Comparison of ENCODE assay signal across 9 cellular contexts in genomic region chr9:129382281-129383004, GRCh38.
DNase-seq lines count a peak whose midpoint lies in the region; TF ChIP-seq lines count a peak whose summit lies in the region.
"Had no signal": no experiment of that assay in that cellular context is flagged by ENCODE, and none has a peak within 500 bp of the region (broad histone marks: within the 10 kb centered on the region; RNA-seq: fewer than 3 reads in every experiment).

No MANE protein-coding gene starts in this region.

- intact Hi-C loops in left ventricle myocardium inferior (cut with micrococcal nuclease), result no loop called here

- DNase-seq in GM10248 (ENCODE audit: extremely low spot score), result peak; percentile 20
- DNase-seq in Peyer's patch, result no peak
- DNase-seq in left ventricle myocardium inferior, result no peak
- no peak for DNase-seq in occipital lobe (lab: John Stamatoyannopoulos, UW)
- DNase-seq in NK-92 treated with Interleukin-12 subunit alpha and Interleukin-12 subunit beta, amount 100 ng/mL, for 24 hours (lab: John Stamatoyannopoulos, UW), result no peak
- no peak for DNase-seq in AML-193 (lab: John Stamatoyannopoulos, UW)
- no peak for DNase-seq in NCI-H1436 treated with DMSO at 0.1 percent for 48 hours (lab: John Stamatoyannopoulos, UW)
- DNase-seq: T-helper 9 cell had no signal

- POLR2A ChIA-PET in GM10248 (lab: Yijun Ruan, JAX), result interaction anchor here (0.6 kb wide), 1 partner anchor 146 kb away, joined by 6 read pairs; no protein-coding TSS in a partner anchor

- peak overlapping the region; percentile 86 to 96 (median 89) for H3K9ac ChIP-seq in skeletal muscle tissue (ENCODE audit: low read depth in 1 of 3, low read length in 3 of 3)

- H3K36me3 ChIP-seq in Peyer's patch (no peaks in the 10 kb centered on the region), left ventricle myocardium inferior (no peaks in the 10 kb centered on the region), skeletal muscle tissue (ENCODE audit: control insufficient read depth in 3 of 3, insufficient read depth in 3 of 3, low read length in 3 of 3) (no peaks in the 10 kb centered on the region)

- TF ChIP-seq POLR2A in Peyer's patch (IDR thresholded peaks at IDR 0.05), result no peak

- CTCF ChIA-PET in GM10248 (lab: Yijun Ruan, JAX), result interaction anchor here (0.8 to 2.3 kb wide), 6 partner anchors 8 to 244 kb away, joined by 3 to 7 read pairs (median 3); no protein-coding TSS in a partner anchor

- no peak for TF ChIP-seq CTCF in GM10248 (IDR thresholded peaks at IDR 0.05; ENCODE audit: control extremely low read depth, extremely low read depth, low read depth, missing control alignments)
- TF ChIP-seq CTCF in Peyer's patch (IDR thresholded peaks at IDR 0.05), result no peak
- TF ChIP-seq CTCF in left ventricle myocardium inferior (IDR thresholded peaks at IDR 0.05; ENCODE audit: borderline replicate concordance), result no peak

- H3K9me3 ChIP-seq in Peyer's patch, result no peaks in the 10 kb centered on the region
- H3K9me3 ChIP-seq in left ventricle myocardium inferior (replicated peaks), result no peaks in the 10 kb centered on the region
- H3K9me3 ChIP-seq in skeletal muscle tissue (ENCODE audit: control insufficient read depth in 3 of 3, low read length in 3 of 3), result no peaks in the 10 kb centered on the region

- peak overlapping the region in 3 of 4 donors; percentile 67 to 73 (median 68) for H3K4me3 ChIP-seq in Peyer's patch
- H3K4me3 ChIP-seq in left ventricle myocardium inferior, result peak overlapping the region; percentile 75
- H3K4me3 ChIP-seq in skeletal muscle tissue (ENCODE audit: low read length in 3 of 3), result peak overlapping the region; percentile 63 to 75 (median 74)

- H3K4me1 ChIP-seq in Peyer's patch (peaks cover 0 to 13% (median 3%) of the 10 kb centered on the region in 4 donors), left ventricle myocardium inferior (peaks cover 21% of the 10 kb centered on the region), skeletal muscle tissue (ENCODE audit: control insufficient read depth in 3 of 3, insufficient read depth in 3 of 3, low read length in 3 of 3) (peaks cover 10 to 22% (median 15%) of the 10 kb centered on the region in 3 donors)

- H3K27ac ChIP-seq in Peyer's patch (peak overlapping the region; percentile 82 to 94 (median 88)), left ventricle myocardium inferior (replicated peaks) (peak overlapping the region; percentile 94), skeletal muscle tissue (ENCODE audit: low read depth, low read length) (peak overlapping the region; percentile 92)

- H3K27me3 ChIP-seq in Peyer's patch (no peaks in the 10 kb centered on the region), left ventricle myocardium inferior (ENCODE audit: low read depth) (no peaks in the 10 kb centered on the region), skeletal muscle tissue (ENCODE audit: control insufficient read depth in 3 of 3, insufficient read depth in 3 of 3, low read length in 3 of 3) (peaks cover 0 to 3% (median 0%) of the 10 kb centered on the region in 3 donors)
